8 cellular contexts compared by ENCODE assay signal in genomic region chr11:44565008-44565745, GRCh38. TPM values are rescaled to one million over a fixed set of nuclear protein-coding genes. Genes with fewer than 3 reads are reported as not detected.
DNase-seq lines count a peak whose midpoint lies in the region; ATAC-seq and TF ChIP-seq lines count a peak whose summit lies in the region.

A gene with protein sequence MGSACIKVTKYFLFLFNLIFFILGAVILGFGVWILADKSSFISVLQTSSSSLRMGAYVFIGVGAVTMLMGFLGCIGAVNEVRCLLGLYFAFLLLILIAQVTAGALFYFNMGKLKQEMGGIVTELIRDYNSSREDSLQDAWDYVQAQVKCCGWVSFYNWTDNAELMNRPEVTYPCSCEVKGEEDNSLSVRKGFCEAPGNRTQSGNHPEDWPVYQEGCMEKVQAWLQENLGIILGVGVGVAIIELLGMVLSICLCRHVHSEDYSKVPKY (plus strand): TSS chr11:44565663. CDS start chr11:44594663, 29,000 bp downstream.

- H3K4me3 Mint-ChIP-seq in chondrocyte (ENCODE audit: unreplicated experiment) = peak within 1 kb of the TSS; percentile 69

- H3K27ac Mint-ChIP-seq in chondrocyte (ENCODE audit: unreplicated experiment) = peak within 1 kb of the TSS; percentile 99

- peaks cover 55% of the 10 kb centered on the region for H3K4me1 Mint-ChIP-seq in chondrocyte (ENCODE audit: low read depth)

- no peaks in the 10 kb centered on the region for H3K9me3 Mint-ChIP-seq in chondrocyte (ENCODE audit: low read depth)

- TF ChIP-seq CTCF in BE2C (IDR thresholded peaks at IDR 0.05; ENCODE audit: low read depth, low read length) (no peak), chondrocyte (IDR thresholded peaks at IDR 0.05) (peak; percentile 66)

- TF ChIP-seq POLR2A in GM19193 (IDR thresholded peaks at IDR 0.05; ENCODE audit: extremely low read depth, insufficient read depth, insufficient read length) = peak; percentile 89

- H3K27me3 Mint-ChIP-seq in chondrocyte (ENCODE audit: low read depth) = no peaks in the 10 kb centered on the region

- DNase-seq in BE2C = peak; percentile 98
- peak; percentile 93 for DNase-seq in NCI-H510A (lab: John Stamatoyannopoulos, UW)
- peak; percentile 97 to 98 for DNase-seq in activated CD4-positive, alpha-beta T cell treated with anti-CD3 and anti-CD28 coated beads for 24 hours (ENCODE audit: low read depth in 2 of 2)
- peak; percentile 100 for DNase-seq in chondrocyte (ENCODE audit: low spot score)
- peak; percentile 95 for DNase-seq in kidney glomerular epithelial cell (lab: John Stamatoyannopoulos, UW)
- DNase-seq in stimulated activated CD4-positive, alpha-beta T cell treated with anti-CD3 and anti-CD28 coated beads, Interleukin-1b, Interleukin-23, amount 100 ng/mL, for 1 hour (ENCODE audit: low read depth in 2 of 2) = peak; percentile 96

- no peaks in the 10 kb centered on the region for H3K27me3 ChIP-seq in BE2C

- H3K9me3 ChIP-seq in BE2C = no peaks in the 10 kb centered on the region

- H3K4me3 ChIP-seq in BE2C (ENCODE audit: low read depth, low read length) = peak within 1 kb of the TSS; percentile 47

- peak; percentile 78 for ATAC-seq in HG03439 (IDR thresholded peaks at IDR 0.05; ENCODE audit: unreplicated experiment)

- no peaks in the 10 kb centered on the region for H3K4me1 ChIP-seq in BE2C

- no peaks in the 10 kb centered on the region for H3K36me3 ChIP-seq in BE2C

- no peaks in the 10 kb centered on the region for H3K36me3 Mint-ChIP-seq in chondrocyte (ENCODE audit: low read depth)

RNA-seq across cellular contexts. Expression of the gene that starts here (rescaled TPM):
- 1.3 TPM for polyA plus RNA-seq in BE2C (2012; ENCODE audit: insufficient read depth, insufficient read length, low read depth)
- total RNA-seq in chondrocyte = 14.4 to 46.6 TPM (median 17.0 TPM) in 3 replicates

Comparison
In these comparisons a context has a peak if more than half of its experiments do, and no peak if none do; other contexts are left out.
1. Peak in every context shown above with its lines: DNase-seq, ATAC-seq and H3K4me3 ChIP-seq.